ENCODE assay signal across 1 cellular context in genomic region chr19:13633109-13633508, GRCh38.
TF ChIP-seq lines count a peak whose summit lies in the region.

No MANE protein-coding gene starts in this region.

TF ChIP-seq in HEK293, 187 proteins besides CTCF, POLR2A, EP300 and RAD21 (continued from another document):
- TF ChIP-seq ZNF341 (tag by site-specific recombination; IDR thresholded peaks at IDR 0.05; ENCODE audit: low read depth) (no peak), PRDM4 (tag by site-specific recombination; IDR thresholded peaks at IDR 0.05) (peak; percentile 26; the same call in 1 of the 2 replicates), ZNF223 (tag by site-specific recombination; IDR thresholded peaks at IDR 0.05) (no peak), ZNF777 (tag by site-specific recombination; IDR thresholded peaks at IDR 0.05; ENCODE audit: borderline replicate concordance) (no peak), ZNF580 (tag by site-specific recombination; IDR thresholded peaks at IDR 0.05) (no peak), ZNF350 (tag by site-specific recombination; IDR thresholded peaks at IDR 0.05) (no peak), ZNF10 (tag by site-specific recombination; IDR thresholded peaks at IDR 0.05) (peak; percentile 79; the same call in 1 of the 2 replicates), ZNF610 (tag by site-specific recombination; IDR thresholded peaks at IDR 0.05; ENCODE audit: borderline replicate concordance) (0 out of 2 replicates have a peak, but pooled peaks have one; percentile 50), RBAK (tag by site-specific recombination; IDR thresholded peaks at IDR 0.05) (no peak), ZBTB7A (tag by site-specific recombination; IDR thresholded peaks at IDR 0.05; ENCODE audit: low read depth) (no peak), ZBTB1 (tag by site-specific recombination; IDR thresholded peaks at IDR 0.05) (peak; percentile 80; the same call in 1 of the 2 replicates), ZNF114 (tag by site-specific recombination; IDR thresholded peaks at IDR 0.05) (no peak), SCRT2 (tag by site-specific recombination; IDR thresholded peaks at IDR 0.05) (no peak), ZBTB8A (tag by site-specific recombination; IDR thresholded peaks at IDR 0.05) (peak; percentile 91), ZNF169 (tag by site-specific recombination; IDR thresholded peaks at IDR 0.05) (no peak), ZSCAN4 (tag by site-specific recombination; IDR thresholded peaks at IDR 0.05) (no peak), PBX3 (CRISPR knock-in tag; IDR thresholded peaks at IDR 0.05) (no peak), KLF9 (tag by site-specific recombination; IDR thresholded peaks at IDR 0.05; ENCODE audit: low read depth) (no peak), AEBP2 (tag by site-specific recombination; IDR thresholded peaks at IDR 0.05; ENCODE audit: borderline replicate concordance) (no peak), ZNF174 (tag by site-specific recombination; IDR thresholded peaks at IDR 0.05) (no peak), ZNF449 (tag by site-specific recombination; IDR thresholded peaks at IDR 0.05) (peak; percentile 97), ZNF555 (tag by site-specific recombination; conservative IDR thresholded peaks at IDR 0.05) (no peak), ZNF521 (tag by site-specific recombination; IDR thresholded peaks at IDR 0.05) (no peak), OSR2 (tag by site-specific recombination; IDR thresholded peaks at IDR 0.05) (peak; percentile 98), ZNF768 (tag by site-specific recombination; IDR thresholded peaks at IDR 0.05) (no peak), KLF16 (tag by site-specific recombination; IDR thresholded peaks at IDR 0.05) (no peak), EGR2 (tag by site-specific recombination; IDR thresholded peaks at IDR 0.05; ENCODE audit: low read depth) (peak; percentile 30; the same call in 1 of the 2 replicates), ZXDB (tag by site-specific recombination; IDR thresholded peaks at IDR 0.05) (peak; percentile 80), ZBTB11 (tag by site-specific recombination; conservative IDR thresholded peaks at IDR 0.05; ENCODE audit: low read depth) (no peak), ZNF214 (tag by site-specific recombination; IDR thresholded peaks at IDR 0.05; ENCODE audit: borderline replicate concordance) (no peak), PRDM2 (tag by site-specific recombination; IDR thresholded peaks at IDR 0.05; ENCODE audit: borderline replicate concordance) (no peak), ZNF211 (tag by site-specific recombination; IDR thresholded peaks at IDR 0.05; ENCODE audit: low read depth) (no peak), ZNF391 (tag by site-specific recombination; IDR thresholded peaks at IDR 0.05; ENCODE audit: borderline replicate concordance, low read depth) (no peak), ZNF221 (tag by site-specific recombination; IDR thresholded peaks at IDR 0.05; ENCODE audit: borderline replicate concordance) (no peak), MZF1 (tag by site-specific recombination; IDR thresholded peaks at IDR 0.05; ENCODE audit: borderline replicate concordance) (no peak), GLI4 (tag by site-specific recombination; IDR thresholded peaks at IDR 0.05) (no peak)
TF ChIP-seq in HEK293: peak in this region for 45.
